In the genomic region with DNA sequence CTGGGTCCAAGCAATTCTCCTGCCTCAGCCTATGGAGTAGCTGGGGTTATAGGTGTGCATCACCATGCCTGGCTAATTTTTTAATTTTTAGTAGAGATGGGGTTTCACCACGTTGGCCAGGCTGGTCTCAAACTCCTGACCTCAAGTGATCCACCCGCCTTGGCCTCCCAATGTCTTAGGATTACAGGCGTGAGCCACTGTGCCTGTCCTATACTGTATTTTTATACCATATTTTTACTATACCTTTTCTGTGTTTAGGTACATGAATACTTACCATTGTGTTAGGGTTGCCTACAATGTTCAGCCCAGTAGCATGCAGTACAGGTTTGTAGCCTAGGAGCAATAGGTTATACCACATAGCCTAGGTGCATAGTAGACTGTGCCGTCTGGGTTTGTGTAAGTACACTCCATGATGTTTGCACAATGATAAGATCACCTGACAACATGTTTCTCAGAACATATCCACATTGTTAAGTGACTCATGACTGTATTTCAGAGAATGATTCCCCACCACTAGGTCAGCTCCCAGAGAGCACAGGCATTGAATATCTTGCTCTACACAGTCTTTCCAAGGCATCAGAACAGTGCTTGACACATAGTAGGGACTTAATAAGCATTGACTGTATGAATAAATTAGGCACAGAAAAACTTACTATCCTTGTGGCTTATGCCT, we compare ENCODE assay signal across 11 cellular contexts. TPM values are rescaled to one million over a fixed set of nuclear protein-coding genes. Genes with fewer than 3 reads are reported as not detected.
DNase-seq lines count a peak whose midpoint lies in the region; ATAC-seq, FAIRE-seq and TF ChIP-seq lines count a peak whose summit lies in the region.
"Had no signal": no experiment of that assay in that cellular context is flagged by ENCODE, and none has a peak within 500 bp of the region (broad histone marks: within the 10 kb centered on the region; RNA-seq: fewer than 3 reads in every experiment).

No MANE protein-coding gene starts in this region.

- no peaks in the 10 kb centered on the region for H3K27me3 ChIP-seq in bronchial epithelial cell (ENCODE audit: control insufficient read depth, insufficient read depth, low read length)

- H3K4me3 ChIP-seq in bronchial epithelial cell (ENCODE audit: low read depth, low read length), result no peak overlapping the region

- H3K36me3 ChIP-seq in bronchial epithelial cell (ENCODE audit: control insufficient read depth, insufficient read depth, low read length), result no peaks in the 10 kb centered on the region

- DNase-seq in EH (ENCODE audit: low read depth) (peak; percentile 67), NCI-H2196 (lab: John Stamatoyannopoulos, UW; ENCODE audit: unreplicated experiment) (peak; percentile 30), bronchial epithelial cell (ENCODE audit: low read depth) (peak; percentile 94), omental fat pad (ENCODE audit: low spot score) (no peak), Ammon's horn (ENCODE audit: low spot score) (no peak)
- DNase-seq: activated CD8-positive, alpha-beta memory T cell treated with anti-CD3 and anti-CD28 coated beads, Interleukin-2, amount 50 U/mL, for 48 hours; effector memory CD4-positive, alpha-beta T cell; stimulated activated CD4-positive, alpha-beta T cell treated with anti-CD3 and anti-CD28 coated beads, Interleukin-1b, Interleukin-23, amount 100 ng/mL, for 48 hours had no signal

- ATAC-seq in omental fat pad (ENCODE audit: low FRiP score), result peak; percentile 10
- ATAC-seq in GM21786 (IDR thresholded peaks at IDR 0.05; ENCODE audit: unreplicated experiment), result no peak
- no peak for ATAC-seq in GM18867 (IDR thresholded peaks at IDR 0.05; ENCODE audit: unreplicated experiment)
- ATAC-seq in HG03457 (IDR thresholded peaks at IDR 0.05; ENCODE audit: unreplicated experiment), result no peak

- TF ChIP-seq CTCF in bronchial epithelial cell (IDR thresholded peaks at IDR 0.05; ENCODE audit: insufficient read depth, low read length, severe bottlenecking), result no peak
- TF ChIP-seq CTCF in omental fat pad (IDR thresholded peaks at IDR 0.05), result no peak

- no peak for FAIRE-seq in bronchial epithelial cell (lab: Jason Lieb, UNC)

RNA-seq across cellular contexts. Expression of gene CITED4, which starts 6.0 kb away (rescaled TPM):
- total RNA-seq in bronchial epithelial cell (4.7 and 5.0 TPM in 2 replicates), omental fat pad (10 to 100 TPM in 3 of 4 donors, 1 to 10 TPM in 1; 5.8 to 21.6 (median 13.6) TPM)

Comparison
In these comparisons a context has a peak if more than half of its experiments do, and no peak if none do; other contexts are left out.
1. DNase-seq: peak in EH (single experiment), NCI-H2196 (single experiment) and bronchial epithelial cell (single experiment); none in omental fat pad (single experiment) and Ammon's horn (single experiment).